ENCODE assay signal across 8 cellular contexts in genomic region chr6:109455161-109455501, GRCh38. TPM values are rescaled to one million over a fixed set of nuclear protein-coding genes. Genes with fewer than 3 reads are reported as not detected.
A peak's percentile ranks its signal among the peaks of the same experiment; 100 is the strongest.
DNase-seq lines count a peak whose midpoint lies in the region; ATAC-seq and TF ChIP-seq lines count a peak whose summit lies in the region.

No MANE protein-coding gene starts in this region.

- H3K4me3 ChIP-seq in GM08714 (ENCODE audit: low read length) (peak overlapping the region; percentile 90), cardiac muscle cell (peak overlapping the region; percentile 53), skeletal muscle cell (ENCODE audit: low read depth, low read length) (peak overlapping the region; percentile 89)

- peak; percentile 53 for DNase-seq in KG1 (lab: John Stamatoyannopoulos, UW)
- DNase-seq in activated T-helper 1 cell treated with Interleukin-2 at 50 U/mL for 16 hours (ENCODE audit: low read depth), result peak; percentile 35
- DNase-seq in cardiac muscle cell (ENCODE audit: low read depth in 1 of 2, low spot score in 1 of 2), result no peak
- no peak for DNase-seq in skeletal muscle cell (ENCODE audit: low read depth)
- no peak for DNase-seq in DMS153 treated with DMSO at 0.1 percent for 48 hours (lab: John Stamatoyannopoulos, UW; ENCODE audit: unreplicated experiment)
- DNase-seq in kidney tubule cell (ENCODE audit: low spot score), result no peak

- peaks cover 7% of the 10 kb centered on the region for H3K27me3 ChIP-seq in cardiac muscle cell

- TF ChIP-seq CTCF in cardiac muscle cell (IDR thresholded peaks at IDR 0.05; ENCODE audit: low read depth, low read length), result no peak

- H3K4me1 ChIP-seq in cardiac muscle cell (ENCODE audit: low read depth), result no peaks in the 10 kb centered on the region

- no peaks in the 10 kb centered on the region for H3K9me3 ChIP-seq in cardiac muscle cell (ENCODE audit: low read depth)

- H3K27ac ChIP-seq in cardiac muscle cell, result no peak overlapping the region

- ATAC-seq in GM21528 (IDR thresholded peaks at IDR 0.05; ENCODE audit: low FRiP score, unreplicated experiment), result peak; percentile 27

- H3K36me3 ChIP-seq in cardiac muscle cell, result no peaks in the 10 kb centered on the region

RNA-seq across cellular contexts. Expression of gene MICAL1, which starts 0.4 kb away (rescaled TPM):
- total RNA-seq in cardiac muscle cell, result 10.3 and 19.6 TPM in 2 replicates
- polyA plus RNA-seq in cardiac muscle cell, result 6.8 and 8.6 TPM in 2 replicates

RNA-seq across cellular contexts. Expression of gene SMPD2, which starts 14.6 kb away (rescaled TPM):
- 7.0 and 12.5 TPM in 2 replicates for total RNA-seq in cardiac muscle cell
- 11.1 and 14.3 TPM in 2 replicates for polyA plus RNA-seq in cardiac muscle cell

RNA-seq across cellular contexts. Expression of gene PPIL6, which starts 14.7 kb away (rescaled TPM):
- total RNA-seq in cardiac muscle cell, result 4.1 and 7.3 TPM in 2 replicates
- polyA plus RNA-seq in cardiac muscle cell, result 8.7 and 14.7 TPM in 2 replicates

RNA-seq across cellular contexts. Expression of gene ZBTB24, which starts 27.9 kb away (rescaled TPM):
- total RNA-seq in cardiac muscle cell, result 4.3 and 5.3 TPM in 2 replicates
- 2.6 and 4.0 TPM in 2 replicates for polyA plus RNA-seq in cardiac muscle cell

Comparison
In these comparisons a context has a peak if more than half of its experiments do, and no peak if none do; other contexts are left out.
1. DNase-seq: peak in KG1 (single experiment) and activated T-helper 1 cell treated with Interleukin-2 at 50 U/mL for 16 hours (single experiment); none in cardiac muscle cell (0 of 2), skeletal muscle cell (single experiment), DMS153 treated with DMSO at 0.1 percent for 48 hours (single experiment) and kidney tubule cell (single experiment).
2. Peak in every context shown above with its lines, with median percentiles within 50 percentile points of each other: H3K4me3 ChIP-seq.